Comparison of ENCODE assay signal across 25 cellular contexts in genomic region chrX:17411189-17411588, GRCh38. TPM values are rescaled to one million over a fixed set of nuclear protein-coding genes. Genes with fewer than 3 reads are reported as not detected.
A peak's percentile ranks its signal among the peaks of the same experiment; 100 is the strongest.
DNase-seq lines count a peak whose midpoint lies in the region; ATAC-seq and TF ChIP-seq lines count a peak whose summit lies in the region.
"Had no signal": no experiment of that assay in that cellular context is flagged by ENCODE, and none has a peak within 500 bp of the region (broad histone marks: within the 10 kb centered on the region; RNA-seq: fewer than 3 reads in every experiment).

No MANE protein-coding gene starts in this region.

- H3K23ac ChIP-seq in IMR-90 (ENCODE audit: low read depth, low read length), result no peak overlapping the region

- H3K4me2 ChIP-seq in IMR-90 (ENCODE audit: low read depth, low read length), result no peak overlapping the region
- H3K4me2 ChIP-seq: BLaER1 treated with 17β-estradiol and CSF1 and Interleukin-3, amounts not matched to agents 10 nM and 100 nM; hepatocyte had no signal

- TF ChIP-seq CTCF in IMR-90 (conservative IDR thresholded peaks at IDR 0.05; ENCODE audit: low read depth, low read length) (no peak), foreskin keratinocyte (conservative IDR thresholded peaks at IDR 0.05) (no peak)

- no TSS peak for BruUV-seq in IMR-90 (replicated peaks; lab: Mats Ljungman, UMichigan)

- H3K27ac ChIP-seq in IMR-90 (ENCODE audit: insufficient read depth, low read length), result no peak overlapping the region
- peak overlapping the region; percentile 68 for H3K27ac ChIP-seq in foreskin keratinocyte
- H3K27ac ChIP-seq: BLaER1 treated with 17β-estradiol and CSF1 and Interleukin-3, amounts not matched to agents 10 nM and 100 nM; body of pancreas; hepatocyte; ovary; Peyer's patch; skin epidermis; suprapubic skin; upper lobe of left lung had no signal

- H3K79me1 ChIP-seq in IMR-90 (ENCODE audit: low read depth in 1 of 2, low read length in 2 of 2), result no peaks in the 10 kb centered on the region; a peak in 1 of 4 replicates

- TF ChIP-seq POLR2A in IMR-90 (IDR thresholded peaks at IDR 0.05; ENCODE audit: low read depth, low read length), result no peak

- H3K27me3 ChIP-seq in IMR-90 (ENCODE audit: control insufficient read depth, insufficient read depth, low read length) (peaks cover 8% of the 10 kb centered on the region), foreskin keratinocyte (no peaks in the 10 kb centered on the region)
- H3K27me3 ChIP-seq: body of pancreas, hepatocyte, ovary, Peyer's patch, suprapubic skin, upper lobe of left lung had no signal

- H4K8ac ChIP-seq in IMR-90 (ENCODE audit: low read depth in 2 of 2, low read length in 2 of 2), result no peak overlapping the region

- no peak overlapping the region for H3K4ac ChIP-seq in IMR-90 (ENCODE audit: low read depth, low read length)

- CTCF ChIA-PET in IMR-90 (lab: Yijun Ruan, JAX), result no interaction called here

- H4K20me1 ChIP-seq in IMR-90 (ENCODE audit: insufficient read depth, low read length), result no peaks in the 10 kb centered on the region
- H4K20me1 ChIP-seq: BLaER1 treated with 17β-estradiol and CSF1 and Interleukin-3, amounts not matched to agents 10 nM and 100 nM had no signal

- no peak for TF ChIP-seq RAD21 in IMR-90 (IDR thresholded peaks at IDR 0.05; ENCODE audit: low read length)

- H3K9me3 ChIP-seq in IMR-90 (ENCODE audit: control insufficient read depth, insufficient read depth, low read length), result no peaks in the 10 kb centered on the region
- H3K9me3 ChIP-seq: body of pancreas, ovary, Peyer's patch, suprapubic skin, upper lobe of left lung had no signal

- no peak overlapping the region for H3K14ac ChIP-seq in IMR-90 (replicated peaks; ENCODE audit: low read depth, low read length)

- no CpG with 5 or more reads among the region's 4 CpGs for WGBS in IMR-90 (ENCODE audit: extremely low coverage in 2 of 2, insufficient read length in 1 of 2), 2 experiments

- no peaks in the 10 kb centered on the region for H3K36me3 ChIP-seq in IMR-90 (ENCODE audit: control insufficient read depth, insufficient read depth, low read length)
- H3K36me3 ChIP-seq: BLaER1 treated with 17β-estradiol and CSF1 and Interleukin-3, amounts not matched to agents 10 nM and 100 nM; ovary; Peyer's patch; suprapubic skin; upper lobe of left lung had no signal

- peak overlapping the region; percentile 61; the same call in 1 of the 2 replicates for H3K18ac ChIP-seq in IMR-90 (ENCODE audit: low read depth, low read length)

- H2AK9ac ChIP-seq in IMR-90 (replicated peaks; ENCODE audit: low read depth, low read length, poor library complexity), result no peak overlapping the region

- H2AK5ac ChIP-seq in IMR-90 (ENCODE audit: low read depth, low read length), result no peak overlapping the region

- peak; percentile 26 for DNase-seq in ELR (ENCODE audit: low read depth)
- no peak for DNase-seq in IMR-90
- peak; percentile 77 for DNase-seq in NCI-H446 treated with DMSO at 0.1 percent for 48 hours (lab: John Stamatoyannopoulos, UW)
- DNase-seq in foreskin keratinocyte, result no peak
- no peak for DNase-seq in DMS53 (lab: John Stamatoyannopoulos, UW)
- DNase-seq in NCI-H1694 treated with DMSO at 0.1 percent for 48 hours (lab: John Stamatoyannopoulos, UW), result no peak
- no peak for DNase-seq in NCI-H2029 (lab: John Stamatoyannopoulos, UW)
- DNase-seq: activated CD4-positive, alpha-beta memory T cell treated with anti-CD3 and anti-CD28 coated beads, Interleukin-2, amount 10 ng/mL, durations not matched to agents 7 days and 5 days; activated CD8-positive, alpha-beta memory T cell treated with anti-CD3 and anti-CD28 coated beads, Interleukin-2, amount 50 U/mL, for 4 hours; activated naive CD4-positive, alpha-beta T cell treated with anti-CD3 and anti-CD28 coated beads for 36 hours; body of pancreas; DND-41; endodermal cell; foreskin melanocyte; NCI-H2171; NCI-H524 treated with DMSO at 0.1 percent for 48 hours; ovary; Peyer's patch; stimulated activated naive CD4-positive, alpha-beta T cell; upper lobe of left lung had no signal

- H2BK15ac ChIP-seq in IMR-90 (ENCODE audit: low read depth, low read length), result no peak overlapping the region

- no peaks in the 10 kb centered on the region; the same call in 1 of the 2 replicates for H3K9me1 ChIP-seq in IMR-90 (ENCODE audit: insufficient read depth, low read length)

- intact Hi-C loops in IMR-90 (cut with micrococcal nuclease), result no loop called here

- H4K91ac ChIP-seq in IMR-90 (ENCODE audit: insufficient read depth, low read depth, low read length), result no peak overlapping the region

- no peak overlapping the region for H2BK20ac ChIP-seq in IMR-90 (ENCODE audit: low read depth, low read length)

- H3K9ac ChIP-seq in IMR-90 (ENCODE audit: low read depth, low read length), result no peak overlapping the region
- H3K9ac ChIP-seq: BLaER1 treated with 17β-estradiol and CSF1 and Interleukin-3, amounts not matched to agents 10 nM and 100 nM had no signal

- POLR2A ChIA-PET in IMR-90 (lab: Charles Lee; ENCODE audit: unreplicated experiment), result no interaction called here

- dilution Hi-C loops in IMR-90 (cut with HindIII; ENCODE audit: low sequenced_read_pairs, unreplicated experiment), result no loop called here

- peak overlapping the region; percentile 7 for H2BK5ac ChIP-seq in IMR-90 (ENCODE audit: low read depth, low read length, poor library complexity, severe bottlenecking)

- ATAC-seq in IMR-90 (ENCODE audit: low read depth) (no peak), foreskin keratinocyte (no peak)
- ATAC-seq: body of pancreas, left lobe of liver had no signal

- H3K4me3 ChIP-seq in IMR-90 (ENCODE audit: insufficient read depth, low read depth, low read length), result no peak overlapping the region
- H3K4me3 ChIP-seq: BLaER1 treated with 17β-estradiol and CSF1 and Interleukin-3, amounts not matched to agents 10 nM and 100 nM; body of pancreas; hepatocyte; ovary; Peyer's patch; skin epidermis; suprapubic skin; upper lobe of left lung had no signal

- no peak overlapping the region for H3K56ac ChIP-seq in IMR-90 (ENCODE audit: extremely low read depth, insufficient read depth, low read length)

- H2AFZ ChIP-seq in IMR-90 (replicated peaks; ENCODE audit: low read length, poor library complexity), result no peak overlapping the region
- H2AFZ ChIP-seq: hepatocyte had no signal

- H2BK120ac ChIP-seq in IMR-90 (ENCODE audit: low read depth, low read length), result no peak overlapping the region

- peak overlapping the region; percentile 12; the same call in 1 of the 2 replicates for H4K5ac ChIP-seq in IMR-90 (ENCODE audit: low read depth, low read length)

- in situ Hi-C loops in IMR-90 (cut with MboI; ENCODE audit: low sequenced_read_pairs), result no loop called here

- H3K4me1 ChIP-seq in IMR-90 (ENCODE audit: control insufficient read depth, insufficient read depth, low read length) (peaks cover 12% of the 10 kb centered on the region), foreskin keratinocyte (peaks cover 47% of the 10 kb centered on the region)
- H3K4me1 ChIP-seq: body of pancreas, Peyer's patch, upper lobe of left lung had no signal

TF ChIP-seq in IMR-90, 13 proteins besides CTCF, POLR2A, EP300 and RAD21:
- TF ChIP-seq RFX5 (IDR thresholded peaks at IDR 0.05; ENCODE audit: low read depth, low read length) (no peak), MAFK (IDR thresholded peaks at IDR 0.05; ENCODE audit: low read depth, low read length) (no peak), CEBPB (IDR thresholded peaks at IDR 0.05; ENCODE audit: low read depth, low read length) (no peak), MXI1 (IDR thresholded peaks at IDR 0.05; ENCODE audit: borderline replicate concordance, low read depth, low read length) (no peak), NFE2L2 (IDR thresholded peaks at IDR 0.05; ENCODE audit: low read depth, low read length) (no peak), MAZ (IDR thresholded peaks at IDR 0.05; ENCODE audit: borderline replicate concordance, low read depth, low read length) (no peak), SMC3 (IDR thresholded peaks at IDR 0.05; ENCODE audit: low read depth, low read length) (no peak), RCOR1 (IDR thresholded peaks at IDR 0.05; ENCODE audit: insufficient replicate concordance, low read length) (no peak), FOS (IDR thresholded peaks at IDR 0.05; ENCODE audit: low read depth, low read length) (no peak), CHD1 (IDR thresholded peaks at IDR 0.05; ENCODE audit: low read depth, low read length) (no peak), BHLHE40 (IDR thresholded peaks at IDR 0.05; ENCODE audit: low read depth, low read length) (no peak)
- TF ChIP-seq, protein P1, sequence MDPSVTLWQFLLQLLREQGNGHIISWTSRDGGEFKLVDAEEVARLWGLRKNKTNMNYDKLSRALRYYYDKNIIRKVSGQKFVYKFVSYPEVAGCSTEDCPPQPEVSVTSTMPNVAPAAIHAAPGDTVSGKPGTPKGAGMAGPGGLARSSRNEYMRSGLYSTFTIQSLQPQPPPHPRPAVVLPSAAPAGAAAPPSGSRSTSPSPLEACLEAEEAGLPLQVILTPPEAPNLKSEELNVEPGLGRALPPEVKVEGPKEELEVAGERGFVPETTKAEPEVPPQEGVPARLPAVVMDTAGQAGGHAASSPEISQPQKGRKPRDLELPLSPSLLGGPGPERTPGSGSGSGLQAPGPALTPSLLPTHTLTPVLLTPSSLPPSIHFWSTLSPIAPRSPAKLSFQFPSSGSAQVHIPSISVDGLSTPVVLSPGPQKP (IDR thresholded peaks at IDR 0.05; ENCODE audit: borderline replicate concordance, low read depth, low read length), result no peak
- TF ChIP-seq, protein P2, sequence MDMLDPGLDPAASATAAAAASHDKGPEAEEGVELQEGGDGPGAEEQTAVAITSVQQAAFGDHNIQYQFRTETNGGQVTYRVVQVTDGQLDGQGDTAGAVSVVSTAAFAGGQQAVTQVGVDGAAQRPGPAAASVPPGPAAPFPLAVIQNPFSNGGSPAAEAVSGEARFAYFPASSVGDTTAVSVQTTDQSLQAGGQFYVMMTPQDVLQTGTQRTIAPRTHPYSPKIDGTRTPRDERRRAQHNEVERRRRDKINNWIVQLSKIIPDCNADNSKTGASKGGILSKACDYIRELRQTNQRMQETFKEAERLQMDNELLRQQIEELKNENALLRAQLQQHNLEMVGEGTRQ (IDR thresholded peaks at IDR 0.05; ENCODE audit: low read depth, low read length), result no peak

RNA-seq across cellular contexts. Expression of gene NHS, which starts 36.2 kb away (rescaled TPM):
- total RNA-seq in IMR-90 (2012; rRNA removed), result 0.83 and 0.90 TPM in 2 replicates
- 0.36 TPM in 2 replicates for polyA plus RNA-seq in IMR-90 (2012; rRNA removed)
- 0.08 and 0.13 TPM in 2 replicates for polyA plus RNA-seq in IMR-90 (2012; cell fraction: cytosol; rRNA removed)
- polyA plus RNA-seq in IMR-90 (2012; cell fraction: nucleus; rRNA removed; ENCODE audit: low replicate concordance), result 0.55 and 1.3 TPM in 2 replicates
- 10.1 and 11.9 TPM in 2 replicates for total RNA-seq in foreskin keratinocyte
- polyA plus RNA-seq in foreskin keratinocyte, result 1.4 and 1.6 TPM in 2 replicates

Comparison
In these comparisons a context has a peak if more than half of its experiments do, and no peak if none do; other contexts are left out.
1. DNase-seq: peak in ELR (single experiment) and NCI-H446 treated with DMSO at 0.1 percent for 48 hours (single experiment); none in IMR-90 (single experiment), foreskin keratinocyte (0 of 2), DMS53 (single experiment), NCI-H1694 treated with DMSO at 0.1 percent for 48 hours (single experiment) and NCI-H2029 (single experiment).